In the genomic region with DNA sequence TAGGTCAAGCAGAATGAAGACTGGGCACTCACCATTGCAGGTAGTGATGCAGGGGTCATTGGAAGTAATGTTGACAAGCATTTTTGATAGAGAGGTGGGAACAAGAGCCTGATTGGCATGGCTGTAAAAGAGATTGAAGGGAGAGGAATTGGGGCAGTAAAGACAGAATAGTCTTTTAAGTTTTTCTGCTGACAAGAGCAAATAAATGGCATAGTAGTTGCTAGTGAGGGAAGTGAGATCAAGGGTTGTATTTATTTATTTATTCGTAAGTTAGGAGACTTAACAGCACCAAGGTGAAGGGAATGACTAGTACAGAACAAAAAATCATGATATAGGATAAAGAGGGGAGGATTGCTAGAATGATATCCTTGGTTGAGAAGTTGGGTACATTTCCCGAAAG, we compare ENCODE assay signal across 8 cellular contexts. TPM values are rescaled to one million over a fixed set of nuclear protein-coding genes. Genes with fewer than 3 reads are reported as not detected.
"Had no signal": no experiment of that assay in that cellular context is flagged by ENCODE, and none has a peak within 500 bp of the region (broad histone marks: within the 10 kb centered on the region; RNA-seq: fewer than 3 reads in every experiment).

No MANE protein-coding gene starts in this region.

- FAIRE-seq: G401.6, GM12878, GM12891, GM12892, GM18507, GM19239 had no signal

- ATAC-seq: GM12878 had no signal

- DNase-seq: GDM1, GF-D8 had no signal

- H3K4me3 ChIP-seq: GM12878 had no signal

RNA-seq across cellular contexts. Expression of gene SYT9, which starts 11.0 kb away (rescaled TPM):
- total RNA-seq: GM12878 had no signal
